In the genomic region with DNA sequence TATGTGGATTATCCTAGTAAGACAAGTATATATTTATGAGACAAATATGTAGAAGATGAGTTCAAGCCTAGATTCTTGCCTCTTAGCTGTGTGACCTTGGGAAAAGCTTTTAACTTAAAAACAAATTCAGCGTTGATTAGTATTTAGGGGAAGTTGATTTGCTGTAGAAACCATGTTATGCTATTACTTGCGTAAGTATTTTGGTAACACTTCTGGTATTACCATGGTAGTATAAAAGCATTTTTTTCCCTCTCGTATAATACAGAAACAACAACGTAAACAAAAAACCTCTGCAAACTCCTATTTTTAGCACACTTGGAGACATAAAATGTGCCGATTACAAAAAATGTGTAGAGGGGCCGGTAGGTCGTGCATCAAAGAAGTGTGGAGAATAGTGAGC, we compare ENCODE assay signal across 31 cellular contexts. TPM values are rescaled to one million over a fixed set of nuclear protein-coding genes. Genes with fewer than 3 reads are reported as not detected.
DNase-seq lines count a peak whose midpoint lies in the region; ATAC-seq and TF ChIP-seq lines count a peak whose summit lies in the region.
"Had no signal": no experiment of that assay in that cellular context is flagged by ENCODE, and none has a peak within 500 bp of the region (broad histone marks: within the 10 kb centered on the region; RNA-seq: fewer than 3 reads in every experiment).

No MANE protein-coding gene starts in this region.

- H3K36me3 ChIP-seq in A673 (ENCODE audit: insufficient read depth, low read length, poor library complexity, severe bottlenecking): no peaks in the 10 kb centered on the region
- H3K36me3 ChIP-seq: ascending aorta, Peyer's patch, transverse colon, WERI-Rb-1 had no signal

- BruUV-seq in A673 (replicated peaks; lab: Mats Ljungman, UMichigan): TSS peak; percentile 4

- intact Hi-C loops in A673 (cut with micrococcal nuclease; ENCODE audit: unreplicated experiment): no loop called here

- H3K4me1 Mint-ChIP-seq in T-helper 2 cell treated with Interferon-gamma antibody and Interleukin-4, amounts not matched to agents 5 μg/mL and 100 μg/mL, for 36 hours (ENCODE audit: low read depth): peaks cover 14% of the 10 kb centered on the region

- no peaks in the 10 kb centered on the region for H3K9me3 Mint-ChIP-seq in T-helper 2 cell treated with Interferon-gamma antibody and Interleukin-4, amounts not matched to agents 5 μg/mL and 100 μg/mL, for 36 hours
- H3K9me3 Mint-ChIP-seq: activated CD4-positive, alpha-beta T cell treated with anti-CD3 and anti-CD28 coated beads, Interleukin-2, amount 10 ng/mL, durations not matched to agents 24 days and 14 days; activated naive CD8-positive, alpha-beta T cell treated with anti-CD3 and anti-CD28 coated beads, Interleukin-2, amount 10 ng/mL, durations not matched to agents 7 days and 5 days had no signal

- peaks cover 7% of the 10 kb centered on the region for H3K36me3 Mint-ChIP-seq in T-helper 2 cell treated with Interferon-gamma antibody and Interleukin-4, amounts not matched to agents 5 μg/mL and 100 μg/mL, for 36 hours (ENCODE audit: low read depth)

- H3K27me3 ChIP-seq in A673 (replicated peaks; ENCODE audit: insufficient read depth, low read depth, low read length, poor library complexity): no peaks in the 10 kb centered on the region
- H3K27me3 ChIP-seq: ascending aorta, Peyer's patch, transverse colon had no signal

- H3K27ac ChIP-seq in A673 (ENCODE audit: low read depth, low read length, poor library complexity, severe bottlenecking) (peak overlapping the region; percentile 58), substantia nigra (ENCODE audit: low read depth, low read length, poor library complexity, severe bottlenecking) (no peak overlapping the region)
- H3K27ac ChIP-seq: ascending aorta, BLaER1, Peyer's patch, transverse colon, WERI-Rb-1 had no signal

- DNase-seq in A673 (ENCODE audit: low spot score) (no peak), EH (ENCODE audit: low read depth) (peak; percentile 3), NOMO-1 treated with DMSO at 0.1 percent for 48 hours (lab: John Stamatoyannopoulos, UW; ENCODE audit: unreplicated experiment) (peak; percentile 36), fibroblast of villous mesenchyme (ENCODE audit: low read depth) (peak; percentile 13), NCI-H2227 (lab: John Stamatoyannopoulos, UW; ENCODE audit: unreplicated experiment) (no peak), substantia nigra (lab: John Stamatoyannopoulos, UW) (no peak)
- no peak for DNase-seq in T-helper 2 cell treated with Interferon-gamma antibody and Interleukin-4, amounts not matched to agents 5 μg/mL and 100 μg/mL, for 36 hours (ENCODE audit: low spot score)
- DNase-seq: ACHN; activated CD4-positive, alpha-beta T cell treated with anti-CD3 and anti-CD28 coated beads, Interleukin-2, amount 10 ng/mL, durations not matched to agents 24 days and 14 days; activated effector memory CD4-positive, alpha-beta T cell treated with anti-CD3 and anti-CD28 coated beads, Interleukin-2, amount 50 U/mL, for 16 hours; activated naive CD8-positive, alpha-beta T cell treated with anti-CD3 and anti-CD28 coated beads, Interleukin-2, amount 10 ng/mL, durations not matched to agents 7 days and 5 days; Calu3; DMS79; effector CD4-positive, alpha-beta T cell; GDM1; GOT3; KBM-7; mesendoderm; NCI-H1417; NCI-H2029 treated with DMSO at 0.1 percent for 48 hours; NCI-H524 treated with DMSO at 0.1 percent for 48 hours; NK-92 treated with Interleukin-12 subunit alpha and Interleukin-12 subunit beta, amount 100 ng/mL, for 24 hours; Peyer's patch; SHP77; stimulated activated CD4-positive, alpha-beta T cell treated with anti-CD3 and anti-CD28 coated beads, Interleukin-4, amount 100 ng/mL, for 24 hours; transverse colon; WERI-Rb-1 had no signal

- no peak overlapping the region for H3K4me3 Mint-ChIP-seq in T-helper 2 cell treated with Interferon-gamma antibody and Interleukin-4, amounts not matched to agents 5 μg/mL and 100 μg/mL, for 36 hours
- H3K4me3 Mint-ChIP-seq: activated CD4-positive, alpha-beta T cell treated with anti-CD3 and anti-CD28 coated beads, Interleukin-2, amount 10 ng/mL, durations not matched to agents 24 days and 14 days; activated naive CD8-positive, alpha-beta T cell treated with anti-CD3 and anti-CD28 coated beads, Interleukin-2, amount 10 ng/mL, durations not matched to agents 7 days and 5 days had no signal

- H3K4me3 ChIP-seq in A673 (ENCODE audit: low read depth, low read length, poor library complexity, severe bottlenecking): no peak overlapping the region
- H3K4me3 ChIP-seq in fibroblast of villous mesenchyme (ENCODE audit: low read depth, low read length): no peak overlapping the region
- H3K4me3 ChIP-seq: ascending aorta, BLaER1, Peyer's patch, transverse colon had no signal

- H3K4me1 ChIP-seq in A673 (ENCODE audit: insufficient read depth, low read length, poor library complexity, severe bottlenecking): peaks cover 9% of the 10 kb centered on the region
- H3K4me1 ChIP-seq: BLaER1, Peyer's patch had no signal

- no peaks in the 10 kb centered on the region for H3K27me3 Mint-ChIP-seq in T-helper 2 cell treated with Interferon-gamma antibody and Interleukin-4, amounts not matched to agents 5 μg/mL and 100 μg/mL, for 36 hours (ENCODE audit: low read depth)
- H3K27me3 Mint-ChIP-seq: activated CD4-positive, alpha-beta T cell treated with anti-CD3 and anti-CD28 coated beads, Interleukin-2, amount 10 ng/mL, durations not matched to agents 24 days and 14 days; activated naive CD8-positive, alpha-beta T cell treated with anti-CD3 and anti-CD28 coated beads, Interleukin-2, amount 10 ng/mL, durations not matched to agents 7 days and 5 days had no signal

- CTCF ChIA-PET in A673 (lab: Charles Lee): no interaction called here

- no peak for ATAC-seq in HG03521 (IDR thresholded peaks at IDR 0.05; ENCODE audit: unreplicated experiment)
- ATAC-seq: left lobe of liver had no signal

- H3K9me3 ChIP-seq in A673 (ENCODE audit: low read depth, low read length, poor library complexity, severe bottlenecking): no peaks in the 10 kb centered on the region
- H3K9me3 ChIP-seq: ascending aorta, Peyer's patch, transverse colon had no signal

- POLR2A ChIA-PET in A673 (lab: Charles Lee; ENCODE audit: low non-redundant PET): no interaction called here

- H3K27ac Mint-ChIP-seq in T-helper 2 cell treated with Interferon-gamma antibody and Interleukin-4, amounts not matched to agents 5 μg/mL and 100 μg/mL, for 36 hours: no peak overlapping the region
- H3K27ac Mint-ChIP-seq: activated CD4-positive, alpha-beta T cell treated with anti-CD3 and anti-CD28 coated beads, Interleukin-2, amount 10 ng/mL, durations not matched to agents 24 days and 14 days; activated naive CD8-positive, alpha-beta T cell treated with anti-CD3 and anti-CD28 coated beads, Interleukin-2, amount 10 ng/mL, durations not matched to agents 7 days and 5 days had no signal

- no peak for TF ChIP-seq CTCF in A673 (conservative IDR thresholded peaks at IDR 0.05; ENCODE audit: low read depth, low read length)
- TF ChIP-seq CTCF in fibroblast of villous mesenchyme (IDR thresholded peaks at IDR 0.05; ENCODE audit: insufficient read depth, low read depth, low read length): no peak

RNA-seq across cellular contexts. Expression of a gene that starts 33.2 kb away (rescaled TPM):
- 117 and 119 TPM in 2 replicates for total RNA-seq in A673 (2021)
- 56.7 and 57.4 TPM in 2 replicates for total RNA-seq in fibroblast of villous mesenchyme

Comparison
In these comparisons a context has a peak if more than half of its experiments do, and no peak if none do; other contexts are left out.
1. DNase-seq: peak in EH (single experiment), NOMO-1 treated with DMSO at 0.1 percent for 48 hours (single experiment) and fibroblast of villous mesenchyme (single experiment); none in A673 (single experiment), NCI-H2227 (single experiment), T-helper 2 cell treated with Interferon-gamma antibody and Interleukin-4, amounts not matched to agents 5 μg/mL and 100 μg/mL, for 36 hours (single experiment) and substantia nigra (0 of 49).